Comparison of ENCODE assay signal across 38 cellular contexts in the genomic region with DNA sequence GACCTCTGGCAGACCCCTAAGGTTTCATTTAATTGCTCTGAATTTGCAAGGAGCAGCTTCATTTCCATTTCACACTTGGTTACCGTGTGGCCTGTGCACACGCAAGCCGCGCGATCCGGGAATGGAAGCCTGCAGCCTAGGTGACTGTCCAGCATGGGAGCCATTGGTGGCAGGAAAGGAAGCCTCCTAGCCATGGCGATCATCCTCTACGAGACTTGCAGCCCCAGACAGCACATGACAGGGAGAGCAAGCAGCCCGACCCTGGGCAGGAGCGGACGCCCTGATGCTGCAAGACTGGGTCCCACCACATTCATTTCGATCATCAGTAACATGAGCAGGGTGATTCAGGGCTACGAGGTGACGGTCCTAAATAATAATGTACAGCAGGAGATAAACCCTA.
"Had no signal": no experiment of that assay in that cellular context is flagged by ENCODE, and none has a peak within 500 bp of the region (broad histone marks: within the 10 kb centered on the region; RNA-seq: fewer than 3 reads in every experiment).

No MANE protein-coding gene starts in this region.

- H3K27me3 ChIP-seq: adrenal gland, ascending aorta, body of pancreas, brain microvascular endothelial cell, breast epithelium, cardiac muscle cell had no signal

- H3K27ac Mint-ChIP-seq: activated naive CD4-positive, alpha-beta T cell treated with anti-CD3 and anti-CD28 coated beads for 36 hours; activated naive CD4-positive, alpha-beta T cell treated with anti-CD3 and anti-CD28 coated beads, Interleukin-2, amount 10 ng/mL, durations not matched to agents 7 days and 5 days; activated naive CD4-positive, alpha-beta T cell treated with anti-CD3 and anti-CD28 coated beads, Interleukin-2, amount 50 U/mL, for 24 hours; activated naive CD4-positive, alpha-beta T cell treated with anti-CD3 and anti-CD28 coated beads, Interleukin-2, amount 50 U/mL, for 72 hours; activated naive CD8-positive, alpha-beta T cell; activated naive CD8-positive, alpha-beta T cell treated with anti-CD3 and anti-CD28 coated beads for 36 hours; activated naive CD8-positive, alpha-beta T cell treated with anti-CD3 and anti-CD28 coated beads, Interleukin-2, amount 10 ng/mL, durations not matched to agents 7 days and 5 days; activated naive CD8-positive, alpha-beta T cell treated with anti-CD3 and anti-CD28 coated beads, Interleukin-2, amount 50 U/mL, for 24 hours; activated T-cell treated with anti-CD3 and anti-CD28 coated beads, Interleukin-2, amount 50 U/mL, for 24 hours; activated T-cell treated with anti-CD3 and anti-CD28 coated beads, Interleukin-2, amount 50 U/mL, for 72 hours; activated T-helper 1 cell treated with anti-CD3 and anti-CD28 coated beads, Interleukin-12 subunit alpha, Interleukin-12 subunit beta, Interleukin-2, Interleukin-4 antibody, amounts not matched to agents 30 ng/mL and 10 ng/mL and 1 ng/mL, durations not matched to agents 14 hours and 24 hours and 36 hours; activated T-helper 17 cell treated with anti-CD3 and anti-CD28 coated beads, Interleukin-2, amount 50 U/mL, for 72 hours; activated T-helper 2 cell treated with anti-CD3 and anti-CD28 coated beads, Interferon-gamma antibody, Interleukin-2, Interleukin-4, amounts not matched to agents 10 μg/mL and 5 μg/mL and 100 μg/mL, durations not matched to agents 14 hours and 24 hours and 36 hours; brain had no signal

- H3K4me3 Mint-ChIP-seq: activated naive CD4-positive, alpha-beta T cell treated with anti-CD3 and anti-CD28 coated beads for 36 hours; activated naive CD4-positive, alpha-beta T cell treated with anti-CD3 and anti-CD28 coated beads, Interleukin-2, amount 10 ng/mL, durations not matched to agents 7 days and 5 days; activated naive CD4-positive, alpha-beta T cell treated with anti-CD3 and anti-CD28 coated beads, Interleukin-2, amount 50 U/mL, for 24 hours; activated naive CD8-positive, alpha-beta T cell; activated naive CD8-positive, alpha-beta T cell treated with anti-CD3 and anti-CD28 coated beads for 36 hours; activated naive CD8-positive, alpha-beta T cell treated with anti-CD3 and anti-CD28 coated beads, Interleukin-2, amount 10 ng/mL, durations not matched to agents 7 days and 5 days; activated naive CD8-positive, alpha-beta T cell treated with anti-CD3 and anti-CD28 coated beads, Interleukin-2, amount 50 U/mL, for 24 hours; activated T-cell treated with anti-CD3 and anti-CD28 coated beads, Interleukin-2, amount 50 U/mL, for 24 hours; activated T-cell treated with anti-CD3 and anti-CD28 coated beads, Interleukin-2, amount 50 U/mL, for 4 hours; activated T-cell treated with anti-CD3 and anti-CD28 coated beads, Interleukin-2, amount 50 U/mL, for 72 hours; activated T-helper 1 cell treated with anti-CD3 and anti-CD28 coated beads, Interleukin-12 subunit alpha, Interleukin-12 subunit beta, Interleukin-2, Interleukin-4 antibody, amounts not matched to agents 30 ng/mL and 10 ng/mL and 1 ng/mL, durations not matched to agents 14 hours and 24 hours and 36 hours; activated T-helper 17 cell treated with anti-CD3 and anti-CD28 coated beads, Interleukin-2, amount 50 U/mL, for 72 hours; brain; central memory CD8-positive, alpha-beta T cell had no signal

- H3K9me3 ChIP-seq: body of pancreas, breast epithelium had no signal

- H3K27ac ChIP-seq: adrenal gland, ascending aorta, body of pancreas, brain microvascular endothelial cell, breast epithelium, cardiac muscle cell had no signal

- H3K27me3 Mint-ChIP-seq: activated naive CD4-positive, alpha-beta T cell treated with anti-CD3 and anti-CD28 coated beads, Interleukin-2, amount 10 ng/mL, durations not matched to agents 7 days and 5 days; activated naive CD4-positive, alpha-beta T cell treated with anti-CD3 and anti-CD28 coated beads, Interleukin-2, amount 50 U/mL, for 24 hours; activated naive CD8-positive, alpha-beta T cell; activated naive CD8-positive, alpha-beta T cell treated with anti-CD3 and anti-CD28 coated beads for 36 hours; activated naive CD8-positive, alpha-beta T cell treated with anti-CD3 and anti-CD28 coated beads, Interleukin-2, amount 10 ng/mL, durations not matched to agents 7 days and 5 days; activated naive CD8-positive, alpha-beta T cell treated with anti-CD3 and anti-CD28 coated beads, Interleukin-2, amount 50 U/mL, for 24 hours; activated T-cell treated with anti-CD3 and anti-CD28 coated beads, Interleukin-2, amount 50 U/mL, for 24 hours; activated T-helper 17 cell treated with anti-CD3 and anti-CD28 coated beads, Interleukin-2, amount 50 U/mL, for 72 hours; brain; central memory CD8-positive, alpha-beta T cell had no signal

- H3K4me1 Mint-ChIP-seq: activated naive CD4-positive, alpha-beta T cell treated with anti-CD3 and anti-CD28 coated beads, Interleukin-2, amount 10 ng/mL, durations not matched to agents 7 days and 5 days; activated naive CD4-positive, alpha-beta T cell treated with anti-CD3 and anti-CD28 coated beads, Interleukin-2, amount 50 U/mL, for 24 hours; activated naive CD8-positive, alpha-beta T cell treated with anti-CD3 and anti-CD28 coated beads for 36 hours; activated naive CD8-positive, alpha-beta T cell treated with anti-CD3 and anti-CD28 coated beads, Interleukin-2, amount 10 ng/mL, durations not matched to agents 7 days and 5 days; activated naive CD8-positive, alpha-beta T cell treated with anti-CD3 and anti-CD28 coated beads, Interleukin-2, amount 50 U/mL, for 24 hours; activated T-helper 17 cell treated with anti-CD3 and anti-CD28 coated beads, Interleukin-2, amount 50 U/mL, for 72 hours; brain had no signal

- DNase-seq: activated effector memory CD4-positive, alpha-beta T cell treated with anti-CD3 and anti-CD28 coated beads, Interleukin-2, amount 50 U/mL, for 16 hours; activated effector memory CD4-positive, alpha-beta T cell treated with Interleukin-2 at 50 U/mL for 16 hours; activated gamma-delta T cell; activated gamma-delta T cell treated with Interleukin-2 at 50 U/mL for 16 hours; activated naive CD4-positive, alpha-beta T cell; activated naive CD4-positive, alpha-beta T cell treated with anti-CD3 and anti-CD28 coated beads for 36 hours; activated naive CD4-positive, alpha-beta T cell treated with anti-CD3 and anti-CD28 coated beads, Interleukin-2, amount 10 ng/mL, durations not matched to agents 7 days and 5 days; activated naive CD4-positive, alpha-beta T cell treated with anti-CD3 and anti-CD28 coated beads, Interleukin-2, amount 50 U/mL, for 16 hours; activated naive CD4-positive, alpha-beta T cell treated with Interleukin-2 at 50 U/mL for 16 hours; activated naive CD8-positive, alpha-beta T cell treated with anti-CD3 and anti-CD28 coated beads for 36 hours; activated naive CD8-positive, alpha-beta T cell treated with anti-CD3 and anti-CD28 coated beads, Interleukin-2, amount 10 ng/mL, durations not matched to agents 7 days and 5 days; activated naive CD8-positive, alpha-beta T cell treated with anti-CD3 and anti-CD28 coated beads, Interleukin-2, amount 50 U/mL, for 24 hours; activated T-cell treated with anti-CD3 and anti-CD28 coated beads for 4 hours; activated T-cell treated with anti-CD3 and anti-CD28 coated beads, Interleukin-2, amount 50 U/mL, for 1 hour; activated T-cell treated with anti-CD3 and anti-CD28 coated beads, Interleukin-2, amount 50 U/mL, for 24 hours; activated T-cell treated with anti-CD3 and anti-CD28 coated beads, Interleukin-2, amount 50 U/mL, for 4 hours; activated T-cell treated with anti-CD3 and anti-CD28 coated beads, Interleukin-2, amount 50 U/mL, for 48 hours; activated T-cell treated with anti-CD3 and anti-CD28 coated beads, Interleukin-2, amount 50 U/mL, for 72 hours; adrenal gland; amniotic stem cell; amygdala; anterior cingulate cortex; body of pancreas; brain microvascular endothelial cell; caudate nucleus; central memory CD4-positive, alpha-beta T cell; cerebellar nuclear complex had no signal

- H3K36me3 ChIP-seq: adrenal gland, brain microvascular endothelial cell, breast epithelium, cardiac muscle cell had no signal

- H3K36me3 Mint-ChIP-seq: activated naive CD4-positive, alpha-beta T cell treated with anti-CD3 and anti-CD28 coated beads, Interleukin-2, amount 10 ng/mL, durations not matched to agents 7 days and 5 days had no signal

- H3K4me1 ChIP-seq: adrenal gland, ascending aorta, breast epithelium had no signal

- H3K4me3 ChIP-seq: adrenal gland, ascending aorta, body of pancreas, breast epithelium, cardiac muscle cell had no signal
